In the genomic region with DNA sequence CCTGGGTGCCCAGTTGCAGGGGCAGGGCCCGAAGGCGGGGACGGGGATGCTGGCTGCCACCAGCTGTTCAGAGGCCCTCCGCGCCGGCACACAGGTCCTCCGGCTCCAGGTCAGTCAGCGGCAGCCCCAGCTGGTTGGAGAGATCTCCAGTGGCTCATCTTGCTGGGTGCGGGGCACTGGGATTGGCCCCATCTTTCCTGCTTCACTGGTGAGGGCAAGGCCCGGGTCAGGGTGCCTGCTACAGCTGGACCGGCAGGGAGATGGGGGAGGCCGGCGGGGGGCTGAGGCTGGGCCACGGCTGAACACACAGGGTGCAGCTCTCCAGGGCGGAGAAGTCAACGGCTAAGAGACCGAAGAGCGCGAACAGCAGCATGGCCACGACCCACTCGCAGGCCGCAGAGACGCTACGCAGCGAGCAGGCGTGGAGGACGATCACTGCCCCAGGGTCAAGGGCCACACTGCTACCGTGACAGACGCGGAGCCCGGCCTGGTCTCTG, we compare ENCODE assay signal across 2 cellular contexts.
TF ChIP-seq lines count a peak whose summit lies in the region.

No MANE protein-coding gene starts in this region.

TF ChIP-seq in A549, 52 proteins besides CTCF, POLR2A, EP300 and RAD21:
- TF ChIP-seq NPAS2 (CRISPR knock-in tag; IDR thresholded peaks at IDR 0.05; ENCODE audit: borderline replicate concordance) (no peak), RARB (CRISPR knock-in tag; IDR thresholded peaks at IDR 0.05) (no peak)

TF ChIP-seq in H1, 55 proteins besides CTCF, POLR2A, EP300 and RAD21:
- TF ChIP-seq RNF2 (IDR thresholded peaks at IDR 0.05; ENCODE audit: borderline replicate concordance, low read depth, low read length, missing control alignments, poor library complexity, severe bottlenecking) (no peak), USF2 (IDR thresholded peaks at IDR 0.05; ENCODE audit: low read length) (no peak), SP1 (IDR thresholded peaks at IDR 0.05; ENCODE audit: low read depth, low read length) (no peak), SIN3A (conservative IDR thresholded peaks at IDR 0.05 in 1 of 2, IDR thresholded peaks at IDR 0.05 in 1 of 2; ENCODE audit: low read depth in 1 of 2, low read length in 2 of 2) (no peak), YY1 (IDR thresholded peaks at IDR 0.05; ENCODE audit: low read depth, low read length) (no peak), TEAD4 (IDR thresholded peaks at IDR 0.05; ENCODE audit: low read depth, low read length) (no peak), SUZ12 (IDR thresholded peaks at IDR 0.05; ENCODE audit: low read length) (no peak), PHF8 (conservative IDR thresholded peaks at IDR 0.05; ENCODE audit: low read depth, low read length) (no peak), ZNF274 (IDR thresholded peaks at IDR 0.05; ENCODE audit: borderline replicate concordance, extremely low read depth, low read length) (no peak), SP4 (IDR thresholded peaks at IDR 0.05; ENCODE audit: low read length) (no peak), BRCA1 (IDR thresholded peaks at IDR 0.05; ENCODE audit: low read depth, low read length) (no peak), HDAC2 (IDR thresholded peaks at IDR 0.05; ENCODE audit: borderline replicate concordance in 1 of 2, low read depth in 2 of 2, low read length in 2 of 2) (no peak)
TF ChIP-seq in H1: peak in this region for 0.
